In the genomic region with DNA sequence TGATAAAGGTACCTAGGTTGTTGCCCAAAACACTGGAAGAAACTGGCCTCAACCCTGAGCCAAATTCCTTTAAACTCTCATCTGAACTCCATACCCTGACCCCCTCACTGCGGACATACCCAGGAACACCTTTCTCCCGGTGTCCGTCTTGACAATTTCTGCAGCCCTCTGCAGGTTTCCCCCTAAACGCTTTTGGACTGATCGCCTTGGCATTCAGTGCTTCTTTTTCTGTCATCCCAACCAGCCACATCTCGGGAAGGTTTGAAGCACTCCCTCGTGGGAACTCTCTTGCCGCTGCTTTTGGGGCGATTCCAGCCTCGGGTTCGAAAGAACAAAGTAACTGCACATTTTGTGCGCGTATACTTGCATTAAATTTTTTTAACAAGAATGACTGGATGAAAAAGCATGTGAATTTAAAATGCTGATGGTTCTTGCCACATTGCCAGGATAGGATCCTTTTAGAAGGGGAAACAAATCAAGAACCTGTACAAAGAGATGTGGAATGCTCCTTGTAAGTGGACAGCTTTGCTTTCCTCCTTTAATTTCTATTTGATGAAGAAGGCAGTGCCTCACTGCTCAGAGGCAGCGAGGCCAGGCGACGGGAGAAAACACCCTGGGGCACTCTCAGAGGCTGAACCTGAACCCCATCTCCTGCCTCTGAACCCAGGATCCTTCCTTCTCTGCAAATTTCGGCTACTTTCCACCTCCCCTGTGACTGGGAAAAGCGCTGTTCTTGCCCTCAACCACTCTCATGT, we compare ENCODE assay signal across 8 cellular contexts. TPM values are rescaled to one million over a fixed set of nuclear protein-coding genes. Genes with fewer than 3 reads are reported as not detected.
A peak's percentile ranks its signal among the peaks of the same experiment; 100 is the strongest.
DNase-seq lines count a peak whose midpoint lies in the region; ATAC-seq, FAIRE-seq and TF ChIP-seq lines count a peak whose summit lies in the region.

No MANE protein-coding gene starts in this region.

- H2AFZ ChIP-seq in PC-3 (ENCODE audit: low read length), result peak overlapping the region; percentile 79

- H3K9me3 Mint-ChIP-seq in naive B cell, result no peaks in the 10 kb centered on the region

- intact Hi-C loops in PC-3 (cut with micrococcal nuclease), result loop anchor here (5.0 kb wide), 1 partner anchor 220 kb away; no protein-coding TSS in a partner anchor

- H3K4me2 ChIP-seq in PC-3 (ENCODE audit: low read length), result peak overlapping the region; percentile 86

- H3K9ac ChIP-seq in PC-3 (ENCODE audit: low read length), result peak overlapping the region; percentile 97
- H3K9ac ChIP-seq in endocrine pancreas (ENCODE audit: control insufficient read depth, insufficient read depth, low read length), result peak overlapping the region; percentile 97

- TF ChIP-seq CTCF in C4-2B (conservative IDR thresholded peaks at IDR 0.05), result no peak
- no peak for TF ChIP-seq CTCF in PC-3 (conservative IDR thresholded peaks at IDR 0.05; ENCODE audit: low read depth, low read length)

- POLR2A ChIA-PET in PC-3 (lab: Charles Lee; ENCODE audit: unreplicated experiment), result no interaction called here

- no peak for FAIRE-seq in H54 (lab: Jason Lieb, UNC)

- H3F3A ChIP-seq in PC-3 (ENCODE audit: low read length, unreplicated experiment), result no peaks in the 10 kb centered on the region

- TF ChIP-seq POLR2A in H54 (IDR thresholded peaks at IDR 0.05; ENCODE audit: low read depth, low read length), result no peak

- H3K27ac Mint-ChIP-seq in naive B cell, result peak overlapping the region; percentile 81 to 99 (median 98)

- 0 out of 2 replicates have a peak, but pooled peaks cover 5% of the 10 kb centered on the region for H4K20me1 ChIP-seq in PC-3 (ENCODE audit: low read length)

- H3K9me3 ChIP-seq in PC-3 (ENCODE audit: low read length) (no peaks in the 10 kb centered on the region), endocrine pancreas (ENCODE audit: control insufficient read depth, low read length) (no peaks in the 10 kb centered on the region)

- H3K4me3 ChIP-seq in PC-3 (ENCODE audit: low read length) (peak overlapping the region; percentile 89), endocrine pancreas (ENCODE audit: control insufficient read depth, insufficient read depth, low read length) (peak overlapping the region; percentile 87)

- peaks cover 66% of the 10 kb centered on the region for H3K79me2 ChIP-seq in PC-3 (ENCODE audit: low read length)

- H3K4me1 ChIP-seq in PC-3 (ENCODE audit: insufficient read depth, low read length), result no peaks in the 10 kb centered on the region; the same call in none of the 2 replicates
- H3K4me1 ChIP-seq in endocrine pancreas (ENCODE audit: control insufficient read depth, insufficient read depth, low read length), result peaks cover 4% of the 10 kb centered on the region

- DNase-seq in PC-3 (peak; percentile 6), naive B cell (no peak), ecto neural progenitor cell (ENCODE audit: low spot score) (no peak), H54 (ENCODE audit: insufficient read length, low spot score) (no peak)

- H3K36me3 Mint-ChIP-seq in naive B cell, result peaks cover 8 to 19% of the 10 kb centered on the region in 2 donors

- no peaks in the 10 kb centered on the region for H3K27me3 Mint-ChIP-seq in naive B cell

- no peaks in the 10 kb centered on the region for H3K9me2 ChIP-seq in PC-3 (replicated peaks; ENCODE audit: low read length)

- H3K36me3 ChIP-seq in PC-3 (ENCODE audit: low read depth, low read length) (no peaks in the 10 kb centered on the region), endocrine pancreas (ENCODE audit: control insufficient read depth, insufficient read depth, low read length) (no peaks in the 10 kb centered on the region)

- CTCF ChIA-PET in PC-3 (lab: Charles Lee), result no interaction called here

- ATAC-seq in GM21723 (IDR thresholded peaks at IDR 0.05; ENCODE audit: unreplicated experiment) (peak; percentile 16), PC-3 (peak; percentile 13), naive B cell (ENCODE audit: low read depth in 2 of 2) (peak; percentile 2 to 7), GM18861 (IDR thresholded peaks at IDR 0.05; ENCODE audit: unreplicated experiment) (no peak)

- BruUV-seq in PC-3 (replicated peaks; lab: Mats Ljungman, UMichigan), result TSS peak; percentile 68

- no peaks in the 10 kb centered on the region for H3K27me3 ChIP-seq in PC-3 (ENCODE audit: low read length)
- H3K27me3 ChIP-seq in endocrine pancreas (ENCODE audit: control insufficient read depth, insufficient read depth, low read length), result no peaks in the 10 kb centered on the region

- H3K4me1 Mint-ChIP-seq in naive B cell, result peaks cover 30 to 58% (median 50%) of the 10 kb centered on the region in 3 donors

- H3K4me3 Mint-ChIP-seq in naive B cell, result peak overlapping the region; percentile 93 to 100 (median 96)

- H3K27ac ChIP-seq in C4-2B, result peak overlapping the region; percentile 82
- peak overlapping the region; percentile 90 for H3K27ac ChIP-seq in PC-3 (ENCODE audit: low read length)

RNA-seq across cellular contexts. Expression of gene PSMD5, which starts 0.6 kb away (rescaled TPM):
- total RNA-seq in PC-3 (2014; rRNA removed), result 19.1 and 23.4 TPM in 2 replicates
- polyA plus RNA-seq in naive B cell (ENCODE audit: low read depth in 6 of 6), result 10 to 100 TPM in 5 of 6 donors, 1 to 10 TPM in 1; 3.6 to 22.8 (median 17.4) TPM

RNA-seq across cellular contexts. Expression of gene PHF19, which starts 34.9 kb away (rescaled TPM):
- total RNA-seq in PC-3 (2014; rRNA removed), result 101 and 104 TPM in 2 replicates
- polyA plus RNA-seq in naive B cell (ENCODE audit: low read depth in 6 of 6), result 1 to 10 TPM in 5 of 6 donors, under 1 TPM in 1; 0.26 to 5.4 (median 3.5) TPM

RNA-seq across cellular contexts. Expression of gene FBXW2, which starts 48.9 kb away (rescaled TPM):
- total RNA-seq in PC-3 (2014; rRNA removed), result 25.0 and 30.5 TPM in 2 replicates
- polyA plus RNA-seq in naive B cell (ENCODE audit: low read depth in 6 of 6), result 10 to 100 TPM; 23.2 to 32.3 (median 31.6) TPM
